In genomic region chr6:151847064-151847463, GRCh38 we compare ENCODE assay signal across 1 cellular context.
TF ChIP-seq lines count a peak whose summit lies in the region.

No MANE protein-coding gene starts in this region.

TF ChIP-seq in HepG2, 621 proteins besides CTCF, POLR2A, EP300 and RAD21 (continued from another document):
- TF ChIP-seq ZNF280D (CRISPR knock-in tag; IDR thresholded peaks at IDR 0.05) (no peak), HNRNPL (IDR thresholded peaks at IDR 0.05; ENCODE audit: low read depth, low read length) (no peak), ZHX2 (IDR thresholded peaks at IDR 0.05; ENCODE audit: low read depth) (no peak), ZHX2 (CRISPR knock-in tag; IDR thresholded peaks at IDR 0.05; ENCODE audit: borderline replicate concordance) (peak; percentile 68; the same call in 1 of the 2 replicates), BORCS8-MEF2B (CRISPR knock-in tag; IDR thresholded peaks at IDR 0.05) (peak; percentile 44; the same call in 1 of the 2 replicates), ZNF556 (CRISPR knock-in tag; IDR thresholded peaks at IDR 0.05; ENCODE audit: borderline replicate concordance) (no peak), ZNF639 (CRISPR knock-in tag; conservative IDR thresholded peaks at IDR 0.05) (no peak), CREB3 (CRISPR knock-in tag; IDR thresholded peaks at IDR 0.05) (0 out of 2 replicates have a peak, but pooled peaks have one; percentile 45), ZBTB33 (CRISPR knock-in tag; IDR thresholded peaks at IDR 0.05) (no peak), SALL1 (CRISPR knock-in tag; IDR thresholded peaks at IDR 0.05) (peak; percentile 30; the same call in 1 of the 2 replicates), CCDC6 (CRISPR knock-in tag; IDR thresholded peaks at IDR 0.05) (no peak), PBX3 (CRISPR knock-in tag; IDR thresholded peaks at IDR 0.05; ENCODE audit: borderline replicate concordance) (0 out of 2 replicates have a peak, but pooled peaks have one; percentile 51), HMGA1 (CRISPR knock-in tag; conservative IDR thresholded peaks at IDR 0.05) (no peak), RXRB (CRISPR knock-in tag; IDR thresholded peaks at IDR 0.05; ENCODE audit: borderline replicate concordance) (0 out of 2 replicates have a peak, but pooled peaks have one; percentile 21), DNMT1 (CRISPR knock-in tag; IDR thresholded peaks at IDR 0.05) (no peak), ERF (CRISPR knock-in tag; IDR thresholded peaks at IDR 0.05) (peak; percentile 74), SMAD1 (CRISPR knock-in tag; IDR thresholded peaks at IDR 0.05; ENCODE audit: borderline replicate concordance, low read depth) (no peak), SKIL (CRISPR knock-in tag; IDR thresholded peaks at IDR 0.05; ENCODE audit: borderline replicate concordance) (no peak), KAT8 (CRISPR knock-in tag; IDR thresholded peaks at IDR 0.05) (0 out of 2 replicates have a peak, but pooled peaks have one; percentile 25), ZNF841 (CRISPR knock-in tag; IDR thresholded peaks at IDR 0.05; ENCODE audit: borderline replicate concordance) (no peak), ZFP37 (CRISPR knock-in tag; IDR thresholded peaks at IDR 0.05; ENCODE audit: borderline replicate concordance) (0 out of 2 replicates have a peak, but pooled peaks have one; percentile 37), MTF1 (CRISPR knock-in tag; IDR thresholded peaks at IDR 0.05) (no peak), TBX3 (IDR thresholded peaks at IDR 0.05; ENCODE audit: borderline replicate concordance) (no peak), FOSL2 (CRISPR knock-in tag; IDR thresholded peaks at IDR 0.05) (0 out of 2 replicates have a peak, but pooled peaks have one; percentile 10), REST (IDR thresholded peaks at IDR 0.05; ENCODE audit: borderline replicate concordance in 1 of 2, low read depth in 1 of 2, low read length in 2 of 2) (peak; percentile 80 to 97), ZNF792 (CRISPR knock-in tag; IDR thresholded peaks at IDR 0.05) (0 out of 2 replicates have a peak, but pooled peaks have one; percentile 65), ZNF430 (CRISPR knock-in tag; IDR thresholded peaks at IDR 0.05) (0 out of 2 replicates have a peak, but pooled peaks have one; percentile 23), NAIF1 (CRISPR knock-in tag; IDR thresholded peaks at IDR 0.05; ENCODE audit: borderline replicate concordance) (no peak), TEAD2 (CRISPR knock-in tag; IDR thresholded peaks at IDR 0.05) (0 out of 2 replicates have a peak, but pooled peaks have one; percentile 60), ATF1 (CRISPR knock-in tag; IDR thresholded peaks at IDR 0.05) (no peak), HOXA9 (CRISPR knock-in tag; IDR thresholded peaks at IDR 0.05; ENCODE audit: borderline replicate concordance) (no peak), JUNB (CRISPR knock-in tag; IDR thresholded peaks at IDR 0.05; ENCODE audit: borderline replicate concordance) (no peak), HDAC2 (CRISPR knock-in tag; IDR thresholded peaks at IDR 0.05) (peak; percentile 69; the same call in 1 of the 2 replicates), ZNF7 (CRISPR knock-in tag; IDR thresholded peaks at IDR 0.05) (no peak), ETV5 (CRISPR knock-in tag; IDR thresholded peaks at IDR 0.05; ENCODE audit: borderline replicate concordance) (no peak), ZNF816 (CRISPR knock-in tag; IDR thresholded peaks at IDR 0.05; ENCODE audit: borderline replicate concordance) (no peak)
